In genomic region chr12:54132979-54133378, GRCh38 we compare ENCODE assay signal across 19 cellular contexts. TPM values are rescaled to one million over a fixed set of nuclear protein-coding genes. Genes with fewer than 3 reads are reported as not detected.
A peak's percentile ranks its signal among the peaks of the same experiment; 100 is the strongest.
DNase-seq lines count a peak whose midpoint lies in the region; ATAC-seq and TF ChIP-seq lines count a peak whose summit lies in the region.
"Had no signal": no experiment of that assay in that cellular context is flagged by ENCODE, and none has a peak within 500 bp of the region (broad histone marks: within the 10 kb centered on the region; RNA-seq: fewer than 3 reads in every experiment).

No MANE protein-coding gene starts in this region.

- peak overlapping the region in 4 of 5 experiments; percentile 53 to 84 (median 78) for H3K27ac Mint-ChIP-seq in brain
- no peak overlapping the region for H3K27ac Mint-ChIP-seq in stimulated activated memory B cell treated with anti-CD40 and anti-IgM and Interleukin-4, amounts not matched to agents 10 μg/mL and 1 μg/mL and 100 μg/mL, for 72 hours
- H3K27ac Mint-ChIP-seq in natural killer cell = no peak overlapping the region
- H3K27ac Mint-ChIP-seq: B cell, CD14-positive monocyte had no signal

- H3K4me3 ChIP-seq in mucosa of stomach (ENCODE audit: low read length) (no peak overlapping the region), stomach (no peak overlapping the region)
- H3K4me3 ChIP-seq: A549, SJSA1 had no signal

- no peaks in the 10 kb centered on the region for H3K27me3 ChIP-seq in mucosa of stomach (ENCODE audit: control insufficient read depth, insufficient read depth, low read length)
- H3K27me3 ChIP-seq in stomach = peaks cover 0 to 8% (median 0%) of the 10 kb centered on the region in 3 donors
- H3K27me3 ChIP-seq: SJSA1 had no signal

- H3K27ac ChIP-seq in stomach = peak overlapping the region; percentile 87 to 96 (median 93)
- H3K27ac ChIP-seq: A549, SJSA1 had no signal

- 25 to 61% (median 35%) methylated on average over 7 of the region's 7 CpGs for WGBS in stomach, 5 donors

- DNase-seq in NCI-H2171 (lab: John Stamatoyannopoulos, UW) (peak; percentile 33), stomach (peak; percentile 77), natural killer cell (no peak)
- DNase-seq: DMS53, GF-D8, KBM-7, MM.1S, NCI-H1092, NCI-H1436 treated with DMSO at 0.1 percent for 48 hours, NCI-H2029 treated with DMSO at 0.1 percent for 48 hours, OCI-M1 had no signal

- H3K9me3 Mint-ChIP-seq in brain = no peaks in the 10 kb centered on the region
- H3K9me3 Mint-ChIP-seq in stimulated activated memory B cell treated with anti-CD40 and anti-IgM and Interleukin-4, amounts not matched to agents 10 μg/mL and 1 μg/mL and 100 μg/mL, for 72 hours = no peaks in the 10 kb centered on the region
- no peaks in the 10 kb centered on the region for H3K9me3 Mint-ChIP-seq in natural killer cell

- intact Hi-C loops in stomach (cut with DNase I; ENCODE audit: low total_unique reads) = no loop called here
- intact Hi-C loops in natural killer cell (cut with micrococcal nuclease) = no loop called here

- no peak for TF ChIP-seq EP300 in stomach (IDR thresholded peaks at IDR 0.05)

- H3K9me3 ChIP-seq in mucosa of stomach (ENCODE audit: control insufficient read depth, low read length) (no peaks in the 10 kb centered on the region), stomach (no peaks in the 10 kb centered on the region)
- H3K9me3 ChIP-seq: A549, SJSA1 had no signal

- H3K36me3 Mint-ChIP-seq in brain (no peaks in the 10 kb centered on the region), natural killer cell (no peaks in the 10 kb centered on the region)
- peaks cover 4% of the 10 kb centered on the region for H3K36me3 Mint-ChIP-seq in stimulated activated memory B cell treated with anti-CD40 and anti-IgM and Interleukin-4, amounts not matched to agents 10 μg/mL and 1 μg/mL and 100 μg/mL, for 72 hours
- H3K36me3 Mint-ChIP-seq: CD14-positive monocyte had no signal

- H3K27me3 Mint-ChIP-seq in brain = peaks cover 96% of the 10 kb centered on the region
- no peaks in the 10 kb centered on the region for H3K27me3 Mint-ChIP-seq in stimulated activated memory B cell treated with anti-CD40 and anti-IgM and Interleukin-4, amounts not matched to agents 10 μg/mL and 1 μg/mL and 100 μg/mL, for 72 hours
- H3K27me3 Mint-ChIP-seq in natural killer cell (ENCODE audit: low read depth in 2 of 2) = peaks cover 50 to 54% of the 10 kb centered on the region in 2 donors

- H3K9ac ChIP-seq in mucosa of stomach (ENCODE audit: low read length) = peak overlapping the region; percentile 54

- no peak for ATAC-seq in stimulated activated memory B cell treated with anti-CD40 and anti-IgM and Interleukin-4, amounts not matched to agents 10 μg/mL and 1 μg/mL and 100 μg/mL, for 72 hours
- ATAC-seq in natural killer cell (no peak), HG03095 (IDR thresholded peaks at IDR 0.05; ENCODE audit: unreplicated experiment) (no peak)
- ATAC-seq: A549 had no signal

- H3K4me1 Mint-ChIP-seq in brain = peaks cover 55% of the 10 kb centered on the region
- peaks cover 8% of the 10 kb centered on the region for H3K4me1 Mint-ChIP-seq in stimulated activated memory B cell treated with anti-CD40 and anti-IgM and Interleukin-4, amounts not matched to agents 10 μg/mL and 1 μg/mL and 100 μg/mL, for 72 hours
- H3K4me1 Mint-ChIP-seq in natural killer cell = no peaks in the 10 kb centered on the region
- H3K4me1 Mint-ChIP-seq: B cell had no signal

- H3K4me3 Mint-ChIP-seq in brain (peak overlapping the region in 2 of 5 experiments; percentile 33 to 43), natural killer cell (no peak overlapping the region)
- H3K4me3 Mint-ChIP-seq in stimulated activated memory B cell treated with anti-CD40 and anti-IgM and Interleukin-4, amounts not matched to agents 10 μg/mL and 1 μg/mL and 100 μg/mL, for 72 hours = no peak overlapping the region
- H3K4me3 Mint-ChIP-seq: B cell had no signal

- H3K4me1 ChIP-seq in mucosa of stomach (ENCODE audit: control insufficient read depth, insufficient read depth, low read length) = peaks cover 94% of the 10 kb centered on the region
- H3K4me1 ChIP-seq in stomach = peaks cover 72 to 99% (median 89%) of the 10 kb centered on the region in 4 donors
- H3K4me1 ChIP-seq: A549 had no signal

- H3K36me3 ChIP-seq in mucosa of stomach (ENCODE audit: control insufficient read depth, insufficient read depth, low read length) (no peaks in the 10 kb centered on the region), stomach (peaks cover 6 to 11% (median 8%) of the 10 kb centered on the region in 4 donors)
- H3K36me3 ChIP-seq: SJSA1 had no signal

- peak in 1 of 4 donors; percentile 35 for TF ChIP-seq POLR2A in stomach (IDR thresholded peaks at IDR 0.05)

- TF ChIP-seq CTCF in brain (conservative IDR thresholded peaks at IDR 0.05) (no peak), stomach (IDR thresholded peaks at IDR 0.05) (no peak), natural killer cell (IDR thresholded peaks at IDR 0.05) (no peak)

RNA-seq across cellular contexts. Expression of gene SMUG1, which starts 55.8 kb away (rescaled TPM):
- 28.9 TPM for polyA plus RNA-seq in brain (ENCODE audit: insufficient read depth, low read depth, low replicate concordance)
- total RNA-seq in stomach = 10 to 100 TPM; 15.4 to 79.4 (median 31.0) TPM
- polyA plus RNA-seq in stomach = 10 to 100 TPM; 34.0 to 71.3 (median 70.3) TPM
- total RNA-seq in natural killer cell = 10 to 100 TPM; 10.8 to 15.6 (median 12.3) TPM

Comparison
In these comparisons a context has a peak if more than half of its experiments do, and no peak if none do; other contexts are left out.
1. H3K27ac Mint-ChIP-seq: peak in brain (4 of 5); none in stimulated activated memory B cell treated with anti-CD40 and anti-IgM and Interleukin-4, amounts not matched to agents 10 μg/mL and 1 μg/mL and 100 μg/mL, for 72 hours (single experiment) and natural killer cell (0 of 2).